1 cellular context compared by ENCODE assay signal in the genomic region with DNA sequence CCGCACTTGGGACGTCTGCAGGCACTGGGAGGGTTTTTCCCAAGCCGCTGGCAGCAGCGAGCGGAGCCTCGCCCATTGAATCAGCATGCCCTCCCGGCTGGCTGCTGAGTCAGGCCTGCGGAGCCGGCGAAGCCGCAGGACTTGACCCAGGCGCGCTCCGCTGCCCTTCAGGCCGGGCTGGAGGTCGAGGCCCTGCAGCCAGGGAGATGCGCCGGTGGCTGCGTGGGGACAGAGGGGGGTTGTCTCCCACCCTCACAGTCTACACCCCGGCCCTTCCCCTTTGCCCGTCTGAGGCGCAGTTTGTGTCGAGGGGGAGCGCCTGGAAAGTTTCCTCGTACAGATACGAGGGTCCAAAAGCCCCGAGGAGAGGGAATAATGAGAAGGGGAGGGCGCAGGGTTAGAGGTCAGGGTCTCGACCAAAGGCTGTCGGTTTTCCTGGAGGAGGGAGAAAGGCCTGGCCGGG.
TF ChIP-seq lines count a peak whose summit lies in the region.

No MANE protein-coding gene starts in this region.

TF ChIP-seq in K562, 482 proteins besides CTCF, POLR2A, EP300 and RAD21 (continued from another document and continues in another):
- TF ChIP-seq ETV6 (IDR thresholded peaks at IDR 0.05; ENCODE audit: borderline replicate concordance in 1 of 2, low read depth in 2 of 2, low read length in 1 of 2) (no peak), ETV6 (CRISPR knock-in tag; IDR thresholded peaks at IDR 0.05; ENCODE audit: borderline replicate concordance) (no peak), ESRRA (IDR thresholded peaks at IDR 0.05; ENCODE audit: borderline replicate concordance, low read depth) (peak; percentile 95), EP400 (IDR thresholded peaks at IDR 0.05) (0 out of 2 replicates have a peak, but pooled peaks have one; percentile 43), NR2C2 (CRISPR knock-in tag; IDR thresholded peaks at IDR 0.05) (no peak), NR2C2 (tag; IDR thresholded peaks at IDR 0.05) (peak; percentile 88), SRSF7 (optimal IDR thresholded peaks at IDR 0.05; ENCODE audit: low read depth, low read length) (no peak), HNRNPL (IDR thresholded peaks at IDR 0.05; ENCODE audit: low read depth, low read length) (0 out of 2 replicates have a peak, but pooled peaks have one; percentile 47), ZBTB43 (CRISPR knock-in tag; IDR thresholded peaks at IDR 0.05) (no peak), ARID2 (IDR thresholded peaks at IDR 0.05) (no peak), NR3C1 (CRISPR knock-in tag; IDR thresholded peaks at IDR 0.05) (no peak), MTA3 (IDR thresholded peaks at IDR 0.05; ENCODE audit: borderline replicate concordance) (0 out of 2 replicates have a peak, but pooled peaks have one; percentile 45), MAFF (IDR thresholded peaks at IDR 0.05; ENCODE audit: low read length) (no peak), ZNF407 (IDR thresholded peaks at IDR 0.05; ENCODE audit: low read depth) (no peak), E2F6 (IDR thresholded peaks at IDR 0.05; ENCODE audit: borderline replicate concordance in 1 of 2, extremely low read depth in 1 of 2, insufficient read depth in 1 of 2, insufficient read length in 1 of 2, low read depth in 1 of 2, low read length in 1 of 2, poor library complexity in 1 of 2, severe bottlenecking in 1 of 2) (peak; percentile 83 to 87), MYNN (IDR thresholded peaks at IDR 0.05) (0 out of 2 replicates have a peak, but pooled peaks have one; percentile 20), MYNN (CRISPR knock-in tag; IDR thresholded peaks at IDR 0.05) (no peak), CSDE1 (IDR thresholded peaks at IDR 0.05) (peak in 1 of 2 experiments; percentile 48; a peak in 1 of 4 replicates), ZNF584 (CRISPR knock-in tag; IDR thresholded peaks at IDR 0.05; ENCODE audit: low read depth) (peak; percentile 64), BCOR (IDR thresholded peaks at IDR 0.05) (peak; percentile 28; the same call in 1 of the 2 replicates), ZNF282 (CRISPR knock-in tag; IDR thresholded peaks at IDR 0.05) (no peak), ZNF384 (IDR thresholded peaks at IDR 0.05; ENCODE audit: low read depth, low read length) (no peak), ZBTB7A (IDR thresholded peaks at IDR 0.05; ENCODE audit: borderline replicate concordance, control insufficient read depth, low read depth, low read length) (peak; percentile 51; the same call in 1 of the 2 replicates), FOXA3 (CRISPR knock-in tag; conservative IDR thresholded peaks at IDR 0.05 in 1 of 2, IDR thresholded peaks at IDR 0.05 in 1 of 2) (0 out of 4 replicates have a peak, but pooled peaks of 1 of the 2 experiments have one; percentile 12), CBX1 (IDR thresholded peaks at IDR 0.05; ENCODE audit: low read depth) (no peak), CTBP1 (IDR thresholded peaks at IDR 0.05; ENCODE audit: borderline replicate concordance) (0 out of 2 replicates have a peak, but pooled peaks have one; percentile 14), TAF1 (IDR thresholded peaks at IDR 0.05; ENCODE audit: control insufficient read depth, extremely low read depth, insufficient read depth, low read length, severe bottlenecking) (peak; percentile 57), MCM7 (IDR thresholded peaks at IDR 0.05) (no peak), MAX (CRISPR knock-in tag; IDR thresholded peaks at IDR 0.05) (peak; percentile 63), SNRNP70 (optimal IDR thresholded peaks at IDR 0.05; ENCODE audit: low read depth, low read length) (no peak), ZNF592 (IDR thresholded peaks at IDR 0.05) (peak; percentile 95), RCOR1 (IDR thresholded peaks at IDR 0.05; ENCODE audit: borderline replicate concordance in 1 of 2, low read depth in 2 of 2, low read length in 2 of 2) (0 out of 4 replicates have a peak, but pooled peaks of 1 of the 2 experiments have one; percentile 6), DIDO1 (tag; IDR thresholded peaks at IDR 0.05; ENCODE audit: low read depth) (no peak), SMAD4 (CRISPR knock-in tag; conservative IDR thresholded peaks at IDR 0.05) (peak; percentile 70; the same call in 1 of the 2 replicates), SP1 (CRISPR knock-in tag; IDR thresholded peaks at IDR 0.05) (no peak), NFYB (IDR thresholded peaks at IDR 0.05; ENCODE audit: extremely low read depth, insufficient read length) (no peak), XRCC4 (IDR thresholded peaks at IDR 0.05; ENCODE audit: extremely low read depth, insufficient read depth, insufficient read length) (no peak), MYC (IDR thresholded peaks at IDR 0.05; ENCODE audit: low read depth, low read length) (0 out of 2 replicates have a peak, but pooled peaks have one; percentile 36), MYC (CRISPR knock-in tag; IDR thresholded peaks at IDR 0.05; ENCODE audit: borderline replicate concordance, low read depth) (no peak), THRAP3 (IDR thresholded peaks at IDR 0.05; ENCODE audit: borderline replicate concordance) (no peak)
- TF ChIP-seq, protein P1, sequence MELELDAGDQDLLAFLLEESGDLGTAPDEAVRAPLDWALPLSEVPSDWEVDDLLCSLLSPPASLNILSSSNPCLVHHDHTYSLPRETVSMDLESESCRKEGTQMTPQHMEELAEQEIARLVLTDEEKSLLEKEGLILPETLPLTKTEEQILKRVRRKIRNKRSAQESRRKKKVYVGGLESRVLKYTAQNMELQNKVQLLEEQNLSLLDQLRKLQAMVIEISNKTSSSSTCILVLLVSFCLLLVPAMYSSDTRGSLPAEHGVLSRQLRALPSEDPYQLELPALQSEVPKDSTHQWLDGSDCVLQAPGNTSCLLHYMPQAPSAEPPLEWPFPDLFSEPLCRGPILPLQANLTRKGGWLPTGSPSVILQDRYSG (tag; conservative IDR thresholded peaks at IDR 0.05; ENCODE audit: low read depth): 0 out of 2 replicates have a peak, but pooled peaks have one; percentile 44
- TF ChIP-seq, protein P2, sequence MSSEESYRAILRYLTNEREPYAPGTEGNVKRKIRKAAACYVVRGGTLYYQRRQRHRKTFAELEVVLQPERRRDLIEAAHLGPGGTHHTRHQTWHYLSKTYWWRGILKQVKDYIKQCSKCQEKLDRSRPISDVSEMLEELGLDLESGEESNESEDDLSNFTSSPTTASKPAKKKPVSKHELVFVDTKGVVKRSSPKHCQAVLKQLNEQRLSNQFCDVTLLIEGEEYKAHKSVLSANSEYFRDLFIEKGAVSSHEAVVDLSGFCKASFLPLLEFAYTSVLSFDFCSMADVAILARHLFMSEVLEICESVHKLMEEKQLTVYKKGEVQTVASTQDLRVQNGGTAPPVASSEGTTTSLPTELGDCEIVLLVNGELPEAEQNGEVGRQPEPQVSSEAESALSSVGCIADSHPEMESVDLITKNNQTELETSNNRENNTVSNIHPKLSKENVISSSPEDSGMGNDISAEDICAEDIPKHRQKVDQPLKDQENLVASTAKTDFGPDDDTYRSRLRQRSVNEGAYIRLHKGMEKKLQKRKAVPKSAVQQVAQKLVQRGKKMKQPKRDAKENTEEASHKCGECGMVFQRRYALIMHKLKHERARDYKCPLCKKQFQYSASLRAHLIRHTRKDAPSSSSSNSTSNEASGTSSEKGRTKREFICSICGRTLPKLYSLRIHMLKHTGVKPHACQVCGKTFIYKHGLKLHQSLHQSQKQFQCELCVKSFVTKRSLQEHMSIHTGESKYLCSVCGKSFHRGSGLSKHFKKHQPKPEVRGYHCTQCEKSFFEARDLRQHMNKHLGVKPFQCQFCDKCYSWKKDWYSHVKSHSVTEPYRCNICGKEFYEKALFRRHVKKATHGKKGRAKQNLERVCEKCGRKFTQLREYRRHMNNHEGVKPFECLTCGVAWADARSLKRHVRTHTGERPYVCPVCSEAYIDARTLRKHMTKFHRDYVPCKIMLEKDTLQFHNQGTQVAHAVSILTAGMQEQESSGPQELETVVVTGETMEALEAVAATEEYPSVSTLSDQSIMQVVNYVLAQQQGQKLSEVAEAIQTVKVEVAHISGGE (CRISPR knock-in tag; IDR thresholded peaks at IDR 0.05): peak in 1 of 3 experiments; percentile 39; a peak in 1 of 6 replicates
